ENCODE assay signal across 10 cellular contexts in the genomic region with DNA sequence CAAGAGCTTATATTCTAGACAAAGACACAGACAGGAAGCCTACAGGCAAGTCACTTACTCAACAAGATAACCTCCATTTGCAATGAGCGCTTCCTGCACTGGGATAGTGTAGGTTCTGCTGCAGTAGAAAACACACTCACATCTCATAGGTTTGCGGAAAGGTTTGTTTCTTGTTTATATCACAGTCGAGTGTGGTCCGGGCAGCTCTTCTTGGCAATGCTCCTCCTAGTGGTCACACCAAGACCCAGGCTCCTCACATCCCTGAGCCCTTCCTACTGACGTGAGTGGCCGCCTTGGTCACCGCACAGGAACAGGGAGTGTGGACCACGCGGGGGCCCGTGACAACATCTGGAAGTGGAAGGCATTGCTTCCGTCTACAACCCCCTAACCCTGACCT. TPM values are rescaled to one million over a fixed set of nuclear protein-coding genes. Genes with fewer than 3 reads are reported as not detected.
A peak's percentile ranks its signal among the peaks of the same experiment; 100 is the strongest.
DNase-seq lines count a peak whose midpoint lies in the region; ATAC-seq and TF ChIP-seq lines count a peak whose summit lies in the region.
"Had no signal": no experiment of that assay in that cellular context is flagged by ENCODE, and none has a peak within 500 bp of the region (broad histone marks: within the 10 kb centered on the region; RNA-seq: fewer than 3 reads in every experiment).

No MANE protein-coding gene starts in this region.

- H3K27me3 ChIP-seq in right atrium auricular region (no peaks in the 10 kb centered on the region), transverse colon (peaks cover 8% of the 10 kb centered on the region)
- peaks cover 46% of the 10 kb centered on the region for H3K27me3 ChIP-seq in CD4-positive, alpha-beta T cell (ENCODE audit: control insufficient read depth, insufficient read depth, low read length)

- intact Hi-C loops in transverse colon (cut with DNase I; ENCODE audit: low total_unique reads): loop anchor here (5.0 kb wide), 1 partner anchor 47 kb away; the partner anchor contains the start of gene RBFOX3
- intact Hi-C loops in CD4-positive, alpha-beta T cell (cut with DNase I, micrococcal nuclease): no loop called here

- H3K4me3 ChIP-seq in right atrium auricular region: no peak overlapping the region
- H3K4me3 ChIP-seq in transverse colon: no peak overlapping the region

- no peak for ATAC-seq in activated CD8-positive, alpha-beta memory T cell treated with anti-CD3 and anti-CD28 coated beads, Interleukin-2, amount 10 ng/mL, durations not matched to agents 7 days and 5 days
- ATAC-seq in CD4-positive, alpha-beta T cell (ENCODE audit: poor library complexity): no peak

- H3K36me3 ChIP-seq in right atrium auricular region: no peaks in the 10 kb centered on the region
- no peaks in the 10 kb centered on the region for H3K36me3 ChIP-seq in transverse colon

- TF ChIP-seq POLR2A in transverse colon (IDR thresholded peaks at IDR 0.05): no peak

- TF ChIP-seq EP300 in transverse colon (IDR thresholded peaks at IDR 0.05; ENCODE audit: low read depth): no peak

- no peaks in the 10 kb centered on the region for H3K9me3 Mint-ChIP-seq in activated CD8-positive, alpha-beta memory T cell treated with anti-CD3 and anti-CD28 coated beads, Interleukin-2, amount 10 ng/mL, durations not matched to agents 7 days and 5 days (ENCODE audit: low read depth)
- H3K9me3 Mint-ChIP-seq in CD4-positive, alpha-beta T cell: peaks cover 5% of the 10 kb centered on the region

- DNase-seq in activated CD8-positive, alpha-beta memory T cell treated with anti-CD3 and anti-CD28 coated beads, Interleukin-2, amount 50 U/mL, for 48 hours: peak; percentile 28
- no peak for DNase-seq in activated CD8-positive, alpha-beta memory T cell treated with anti-CD3 and anti-CD28 coated beads, Interleukin-2, amount 10 ng/mL, durations not matched to agents 7 days and 5 days
- DNase-seq in RKO (ENCODE audit: low spot score) (peak; percentile 6), right atrium auricular region (ENCODE audit: low spot score) (peak; percentile 46), transverse colon (peak; percentile 26), T-helper 1 cell (no peak), GM13976 (ENCODE audit: low spot score) (no peak)
- no peak for DNase-seq in CD4-positive, alpha-beta T cell

- TF ChIP-seq CTCF in right atrium auricular region (IDR thresholded peaks at IDR 0.05) (no peak), transverse colon (IDR thresholded peaks at IDR 0.05) (peak; percentile 23 to 40 (median 32)), GM13976 (IDR thresholded peaks at IDR 0.05; ENCODE audit: borderline replicate concordance, control extremely low read depth, extremely low read depth, insufficient read depth, missing control alignments) (no peak)
- TF ChIP-seq CTCF in CD4-positive, alpha-beta T cell (IDR thresholded peaks at IDR 0.05): no peak

- H3K27ac Mint-ChIP-seq in activated CD8-positive, alpha-beta memory T cell treated with anti-CD3 and anti-CD28 coated beads, Interleukin-2, amount 10 ng/mL, durations not matched to agents 7 days and 5 days: no peak overlapping the region
- H3K27ac Mint-ChIP-seq in CD4-positive, alpha-beta T cell: no peak overlapping the region
- H3K27ac Mint-ChIP-seq: T-helper 1 cell treated with Interleukin-12 subunit alpha and Interleukin-12 subunit beta and Interleukin-4 antibody, amounts not matched to agents 30 μg/mL and 1 μg/mL, for 36 hours had no signal

- H3K4me1 Mint-ChIP-seq in activated CD8-positive, alpha-beta memory T cell treated with anti-CD3 and anti-CD28 coated beads, Interleukin-2, amount 10 ng/mL, durations not matched to agents 7 days and 5 days: no peaks in the 10 kb centered on the region
- no peaks in the 10 kb centered on the region for H3K4me1 Mint-ChIP-seq in CD4-positive, alpha-beta T cell (ENCODE audit: low read depth)

- H3K36me3 Mint-ChIP-seq in activated CD8-positive, alpha-beta memory T cell treated with anti-CD3 and anti-CD28 coated beads, Interleukin-2, amount 10 ng/mL, durations not matched to agents 7 days and 5 days: no peaks in the 10 kb centered on the region
- H3K36me3 Mint-ChIP-seq in CD4-positive, alpha-beta T cell (ENCODE audit: low read depth): no peaks in the 10 kb centered on the region

- H3K27me3 Mint-ChIP-seq in activated CD8-positive, alpha-beta memory T cell treated with anti-CD3 and anti-CD28 coated beads, Interleukin-2, amount 10 ng/mL, durations not matched to agents 7 days and 5 days: peaks cover 52% of the 10 kb centered on the region
- H3K27me3 Mint-ChIP-seq in CD4-positive, alpha-beta T cell: peaks cover 89% of the 10 kb centered on the region

- POLR2A ChIA-PET in CD4-positive, alpha-beta T cell (lab: Charles Lee): no interaction called here

- CTCF ChIA-PET in activated CD8-positive, alpha-beta memory T cell treated with anti-CD3 and anti-CD28 coated beads, Interleukin-2, amount 10 ng/mL, durations not matched to agents 7 days and 5 days (lab: Charles Lee): interaction anchor here (0.6 kb wide), 1 partner anchor 443 kb away, joined by 3 read pairs; the partner anchor contains the start of gene GAA
- CTCF ChIA-PET in CD4-positive, alpha-beta T cell (lab: Charles Lee): no interaction called here

- in situ Hi-C loops in transverse colon (cut with MboI; ENCODE audit: low pct_ligation_motif_present in 1 of 4, low pct_unique_long_range_greater_than_20kb in 1 of 4, low sequenced_read_pairs in 3 of 4) (no loop called here), GM13976 (cut with MboI; ENCODE audit: low sequenced_read_pairs, unreplicated experiment) (no loop called here)

- no peak overlapping the region for H3K4me3 Mint-ChIP-seq in activated CD8-positive, alpha-beta memory T cell treated with anti-CD3 and anti-CD28 coated beads, Interleukin-2, amount 10 ng/mL, durations not matched to agents 7 days and 5 days
- H3K4me3 Mint-ChIP-seq in CD4-positive, alpha-beta T cell: no peak overlapping the region
- H3K4me3 Mint-ChIP-seq: T-helper 1 cell treated with Interleukin-12 subunit alpha and Interleukin-12 subunit beta and Interleukin-4 antibody, amounts not matched to agents 30 μg/mL and 1 μg/mL, for 36 hours had no signal

- no peak overlapping the region for H3K27ac ChIP-seq in right atrium auricular region
- peak overlapping the region in 3 of 4 donors; percentile 62 to 80 (median 74) for H3K27ac ChIP-seq in transverse colon
- H3K27ac ChIP-seq in CD4-positive, alpha-beta T cell (ENCODE audit: low read depth, low read length): no peak overlapping the region

- WGBS in transverse colon (ENCODE audit: low coverage in 1 of 2), 2 donors: 20 to 31% methylated on average over 1 to 11 of the region's 11 CpGs

- peaks cover 0 to 13% of the 10 kb centered on the region in 2 donors for H3K9me3 ChIP-seq in right atrium auricular region
- H3K9me3 ChIP-seq in transverse colon: peaks cover 0 to 3% of the 10 kb centered on the region in 2 donors
- peaks cover 6% of the 10 kb centered on the region for H3K9me3 ChIP-seq in CD4-positive, alpha-beta T cell (ENCODE audit: control insufficient read depth, low read length)

- no peaks in the 10 kb centered on the region for H3K4me1 ChIP-seq in right atrium auricular region
- H3K4me1 ChIP-seq in transverse colon: peaks cover 0 to 4% (median 3%) of the 10 kb centered on the region in 4 donors

RNA-seq across cellular contexts. Expression of gene RBFOX3, which starts 48.0 kb away (rescaled TPM):
- not detected for total RNA-seq in activated CD8-positive, alpha-beta memory T cell treated with anti-CD3 and anti-CD28 coated beads, Interleukin-2, amount 10 ng/mL, durations not matched to agents 7 days and 5 days
- total RNA-seq in right atrium auricular region (not detected), transverse colon (10 to 100 TPM in 2 of 4 donors, 1 to 10 TPM in 2; 3.4 to 54.6 (median 7.3) TPM)
- total RNA-seq in CD4-positive, alpha-beta T cell: not detected
- total RNA-seq: lower leg skin had no signal

Comparison
In these comparisons a context has a peak if more than half of its experiments do, and no peak if none do; other contexts are left out.
1. DNase-seq: peak in activated CD8-positive, alpha-beta memory T cell treated with anti-CD3 and anti-CD28 coated beads, Interleukin-2, amount 50 U/mL, for 48 hours (single experiment), RKO (single experiment), right atrium auricular region (single experiment) and transverse colon (single experiment); none in activated CD8-positive, alpha-beta memory T cell treated with anti-CD3 and anti-CD28 coated beads, Interleukin-2, amount 10 ng/mL, durations not matched to agents 7 days and 5 days (single experiment), T-helper 1 cell (0 of 5), CD4-positive, alpha-beta T cell (0 of 10) and GM13976 (single experiment).
2. H3K27ac ChIP-seq: peak in transverse colon (3 of 4); none in right atrium auricular region (0 of 2) and CD4-positive, alpha-beta T cell (single experiment).
3. CTCF ChIP-seq: peak in transverse colon (5 of 5); none in right atrium auricular region (0 of 2), CD4-positive, alpha-beta T cell (single experiment) and GM13976 (single experiment).
4. RNA of gene RBFOX3, which starts 48.0 kb away (total RNA-seq): 3.4 to 54.6 TPM in transverse colon; not detected in CD4-positive, alpha-beta T cell, not detected in activated CD8-positive, alpha-beta memory T cell treated with anti-CD3 and anti-CD28 coated beads, Interleukin-2, amount 10 ng/mL, durations not matched to agents 7 days and 5 days and not detected in right atrium auricular region; every median in the first group is over 4 times any median in the second.